ENCODE assay signal across 1 cellular context in genomic region chr15:35998637-35999036, GRCh38.
A peak's percentile ranks its signal among the peaks of the same experiment; 100 is the strongest.
TF ChIP-seq lines count a peak whose summit lies in the region.

No MANE protein-coding gene starts in this region.

TF ChIP-seq in HEK293, 187 proteins besides CTCF, POLR2A, EP300 and RAD21 (continued from another document):
- TF ChIP-seq ZBTB44 (tag by site-specific recombination; IDR thresholded peaks at IDR 0.05): peak; percentile 18; the same call in 1 of the 2 replicates
- TF ChIP-seq ZBTB8A (tag by site-specific recombination; IDR thresholded peaks at IDR 0.05): no peak
